In genomic region chr11:119380160-119380815, GRCh38 we compare ENCODE assay signal across 1 cellular context.
TF ChIP-seq lines count a peak whose summit lies in the region.

No MANE protein-coding gene starts in this region.

TF ChIP-seq in HepG2, 621 proteins besides CTCF, POLR2A, EP300 and RAD21 (continued from another document and continues in another):
- TF ChIP-seq ZXDC (CRISPR knock-in tag; IDR thresholded peaks at IDR 0.05): 0 out of 2 replicates have a peak, but pooled peaks have one; percentile 31
- TF ChIP-seq CREB3 (CRISPR knock-in tag; IDR thresholded peaks at IDR 0.05): no peak
- no peak for TF ChIP-seq PHB2 (IDR thresholded peaks at IDR 0.05; ENCODE audit: partially characterized antibody)
- no peak for TF ChIP-seq ZNF530 (CRISPR knock-in tag; IDR thresholded peaks at IDR 0.05; ENCODE audit: low read depth)
- 0 out of 2 replicates have a peak, but pooled peaks have one; percentile 39 for TF ChIP-seq ZNF644 (CRISPR knock-in tag; IDR thresholded peaks at IDR 0.05; ENCODE audit: low read depth)
- no peak for TF ChIP-seq TEAD2 (CRISPR knock-in tag; IDR thresholded peaks at IDR 0.05)
- TF ChIP-seq CCDC6 (CRISPR knock-in tag; IDR thresholded peaks at IDR 0.05): no peak
- no peak for TF ChIP-seq THAP9 (CRISPR knock-in tag; IDR thresholded peaks at IDR 0.05; ENCODE audit: borderline replicate concordance)
- 0 out of 2 replicates have a peak, but pooled peaks have one; percentile 29 for TF ChIP-seq SRY (CRISPR knock-in tag; IDR thresholded peaks at IDR 0.05)
- TF ChIP-seq TBP (CRISPR knock-in tag; IDR thresholded peaks at IDR 0.05): no peak
- TF ChIP-seq DZIP1 (CRISPR knock-in tag; IDR thresholded peaks at IDR 0.05): peak; percentile 64; the same call in 1 of the 2 replicates
- TF ChIP-seq LCORL (IDR thresholded peaks at IDR 0.05): no peak
- TF ChIP-seq LCORL (CRISPR knock-in tag; IDR thresholded peaks at IDR 0.05): peak; percentile 58; the same call in 1 of the 2 replicates
- no peak for TF ChIP-seq ERF (CRISPR knock-in tag; IDR thresholded peaks at IDR 0.05)
- no peak for TF ChIP-seq FOXM1 (CRISPR knock-in tag; IDR thresholded peaks at IDR 0.05)
- no peak for TF ChIP-seq FOSL1 (CRISPR knock-in tag; IDR thresholded peaks at IDR 0.05; ENCODE audit: borderline replicate concordance)
- TF ChIP-seq PLSCR1 (CRISPR knock-in tag; IDR thresholded peaks at IDR 0.05; ENCODE audit: borderline replicate concordance): 0 out of 2 replicates have a peak, but pooled peaks have one; percentile 21
- no peak for TF ChIP-seq MLX (CRISPR knock-in tag; IDR thresholded peaks at IDR 0.05)
- no peak for TF ChIP-seq ZNF333 (CRISPR knock-in tag; IDR thresholded peaks at IDR 0.05; ENCODE audit: borderline replicate concordance)
- no peak for TF ChIP-seq ZNF326 (CRISPR knock-in tag; IDR thresholded peaks at IDR 0.05; ENCODE audit: borderline replicate concordance)
- TF ChIP-seq ZNF687 (CRISPR knock-in tag; IDR thresholded peaks at IDR 0.05): peak; percentile 60
- peak; percentile 86 for TF ChIP-seq ETV5 (CRISPR knock-in tag; IDR thresholded peaks at IDR 0.05; ENCODE audit: borderline replicate concordance)
- TF ChIP-seq TBL1XR1 (IDR thresholded peaks at IDR 0.05; ENCODE audit: borderline replicate concordance, low read length, partially characterized antibody): no peak
- TF ChIP-seq GABPA (IDR thresholded peaks at IDR 0.05; ENCODE audit: low read depth, low read length): no peak
- peak; percentile 61 for TF ChIP-seq GABPA (CRISPR knock-in tag; IDR thresholded peaks at IDR 0.05; ENCODE audit: low read depth)
- TF ChIP-seq ATF7-NPFF (CRISPR knock-in tag; IDR thresholded peaks at IDR 0.05; ENCODE audit: low read depth): no peak
- peak; percentile 33; the same call in 1 of the 2 replicates for TF ChIP-seq ZMYM4 (CRISPR knock-in tag; IDR thresholded peaks at IDR 0.05)
- no peak for TF ChIP-seq ZNF839 (CRISPR knock-in tag; IDR thresholded peaks at IDR 0.05; ENCODE audit: borderline replicate concordance)
- TF ChIP-seq ZNF224 (CRISPR knock-in tag; IDR thresholded peaks at IDR 0.05): peak; percentile 85; the same call in 1 of the 2 replicates
- no peak for TF ChIP-seq RBM39 (IDR thresholded peaks at IDR 0.05; ENCODE audit: low read depth, low read length, poor library complexity, severe bottlenecking)
- TF ChIP-seq KDM4B (CRISPR knock-in tag; IDR thresholded peaks at IDR 0.05): no peak
- no peak for TF ChIP-seq ZUFSP (CRISPR knock-in tag; IDR thresholded peaks at IDR 0.05; ENCODE audit: borderline replicate concordance)
- TF ChIP-seq ZFP91 (CRISPR knock-in tag; IDR thresholded peaks at IDR 0.05; ENCODE audit: borderline replicate concordance): no peak
- no peak for TF ChIP-seq ZNF205 (CRISPR knock-in tag; IDR thresholded peaks at IDR 0.05)
- peak; percentile 78 for TF ChIP-seq IKZF4 (CRISPR knock-in tag; IDR thresholded peaks at IDR 0.05; ENCODE audit: borderline replicate concordance, low read depth, not compliant biosample characterization)
- TF ChIP-seq ZBTB14 (CRISPR knock-in tag; IDR thresholded peaks at IDR 0.05): no peak
- peak; percentile 52; the same call in 1 of the 2 replicates for TF ChIP-seq GABPB1 (CRISPR knock-in tag; IDR thresholded peaks at IDR 0.05)
